29 cellular contexts compared by ENCODE assay signal in the genomic region with DNA sequence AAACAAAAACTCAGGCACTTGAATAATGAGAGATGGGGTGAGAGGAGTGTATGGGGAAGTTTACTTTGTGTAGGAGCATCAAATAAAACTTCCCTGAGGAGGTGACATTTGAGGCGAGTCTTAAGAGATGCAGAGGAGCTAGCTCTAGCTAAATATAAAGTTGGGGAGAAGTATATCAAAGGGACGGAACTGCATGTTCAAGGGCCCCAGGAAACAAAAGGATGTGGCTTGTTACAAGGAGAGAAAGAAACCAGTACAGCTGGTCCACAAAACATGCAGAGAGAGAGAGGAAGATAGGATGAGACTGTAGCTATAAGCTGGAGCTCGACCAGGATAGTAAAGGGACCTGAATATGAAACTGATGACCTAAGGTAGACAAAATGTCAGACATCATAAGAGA. TPM values are rescaled to one million over a fixed set of nuclear protein-coding genes. Genes with fewer than 3 reads are reported as not detected.
"Had no signal": no experiment of that assay in that cellular context is flagged by ENCODE, and none has a peak within 500 bp of the region (broad histone marks: within the 10 kb centered on the region; RNA-seq: fewer than 3 reads in every experiment).

No MANE protein-coding gene starts in this region.

- ATAC-seq: stimulated activated effector memory CD8-positive, alpha-beta T cell treated with anti-CD3 and anti-CD28 coated beads, Interleukin-12 subunit alpha, Interleukin-12 subunit beta, amount 100 ng/mL, for 72 hours; stimulated activated memory B cell treated with anti-CD40 and anti-IgM and Interleukin-4, amounts not matched to agents 10 μg/mL and 1 μg/mL and 100 μg/mL, for 72 hours; stimulated activated naive B cell treated with anti-CD40 and anti-IgM and Interleukin-4, amounts not matched to agents 10 μg/mL and 1 μg/mL and 100 μg/mL, for 72 hours; stimulated activated naive CD8-positive, alpha-beta T cell treated with anti-CD3 and anti-CD28 coated beads, Interleukin-15, amount 100 ng/mL, for 72 hours; stimulated activated naive CD8-positive, alpha-beta T cell treated with anti-CD3 and anti-CD28 coated beads, Interleukin-15, Interleukin-2, amounts not matched to agents 100 U/mL and 50 U/mL, for 24 hours; upper lobe of right lung had no signal

- H3K9me3 ChIP-seq: stomach, suprapubic skin, testis, thoracic aorta, thyroid gland, tibial artery, tibial nerve, transverse colon, upper lobe of left lung, upper lobe of right lung, uterus, vagina had no signal

- H3K4me3 ChIP-seq: stomach, suprapubic skin, testis, thoracic aorta, thyroid gland, tibial artery, tibial nerve, transverse colon, upper lobe of left lung, upper lobe of right lung, uterus, vagina had no signal

- H3K36me3 ChIP-seq: stomach, suprapubic skin, thoracic aorta, thyroid gland, tibial artery, tibial nerve, transverse colon, upper lobe of left lung, upper lobe of right lung, uterus, vagina had no signal

- H3K4me1 ChIP-seq: stomach, suprapubic skin, testis, thyroid gland, tibial artery, tibial nerve, transverse colon, upper lobe of left lung, upper lobe of right lung, uterus, vagina had no signal

- H3K27ac ChIP-seq: stomach, suprapubic skin, testis, thoracic aorta, thyroid gland, tibial artery, tibial nerve, transverse colon, upper lobe of left lung, upper lobe of right lung, uterus, vagina had no signal

- H3K27me3 ChIP-seq: testis, thyroid gland, upper lobe of left lung, upper lobe of right lung, uterus, vagina had no signal

- DNase-seq: stimulated activated CD4-positive, alpha-beta T cell treated with anti-CD3 and anti-CD28 coated beads, Interleukin-2, amount 100 ng/mL, for 48 hours; stimulated activated CD4-positive, alpha-beta T cell treated with anti-CD3 and anti-CD28 coated beads, Interleukin-4, amount 100 ng/mL, for 1 hour; stimulated activated CD4-positive, alpha-beta T cell treated with anti-CD3 and anti-CD28 coated beads, Interleukin-4, amount 100 ng/mL, for 24 hours; stimulated activated CD4-positive, alpha-beta T cell treated with anti-CD3 and anti-CD28 coated beads, Interleukin-4, amount 100 ng/mL, for 4 hours; stimulated activated CD8-positive, alpha-beta memory T cell treated with anti-CD3 and anti-CD28 coated beads, Interleukin-4, amount 100 ng/mL, for 48 hours; stimulated activated naive B cell treated with anti-CD40 and anti-IgM and Interleukin-4, amounts not matched to agents 10 μg/mL and 1 μg/mL and 100 μg/mL, for 72 hours; stimulated activated naive CD4-positive, alpha-beta T cell; stimulated activated naive CD4-positive, alpha-beta T cell treated with Interleukin-2 at 50 U/mL for 16 hours; stimulated activated naive CD8-positive, alpha-beta T cell treated with anti-CD3 and anti-CD28 coated beads, Interleukin-15, amount 100 ng/mL, for 72 hours; stimulated activated naive CD8-positive, alpha-beta T cell treated with anti-CD3 and anti-CD28 coated beads, Interleukin-15, Interleukin-2, amounts not matched to agents 100 U/mL and 50 U/mL, for 24 hours; stomach; substantia nigra; testis; thyroid gland; tibial artery; transverse colon; trophoblast cell; upper lobe of left lung; upper lobe of right lung; uterus had no signal

RNA-seq across cellular contexts. Expression of a gene that starts 17.6 kb away (rescaled TPM):
- total RNA-seq: stomach, subcutaneous adipose tissue, suprapubic skin, testis, thoracic aorta, thyroid gland, tibial nerve, transverse colon, upper lobe of left lung, upper lobe of right lung, ureter, urinary bladder, uterus, vagina had no signal
- polyA plus RNA-seq: stomach, urinary bladder had no signal
